In the genomic region with DNA sequence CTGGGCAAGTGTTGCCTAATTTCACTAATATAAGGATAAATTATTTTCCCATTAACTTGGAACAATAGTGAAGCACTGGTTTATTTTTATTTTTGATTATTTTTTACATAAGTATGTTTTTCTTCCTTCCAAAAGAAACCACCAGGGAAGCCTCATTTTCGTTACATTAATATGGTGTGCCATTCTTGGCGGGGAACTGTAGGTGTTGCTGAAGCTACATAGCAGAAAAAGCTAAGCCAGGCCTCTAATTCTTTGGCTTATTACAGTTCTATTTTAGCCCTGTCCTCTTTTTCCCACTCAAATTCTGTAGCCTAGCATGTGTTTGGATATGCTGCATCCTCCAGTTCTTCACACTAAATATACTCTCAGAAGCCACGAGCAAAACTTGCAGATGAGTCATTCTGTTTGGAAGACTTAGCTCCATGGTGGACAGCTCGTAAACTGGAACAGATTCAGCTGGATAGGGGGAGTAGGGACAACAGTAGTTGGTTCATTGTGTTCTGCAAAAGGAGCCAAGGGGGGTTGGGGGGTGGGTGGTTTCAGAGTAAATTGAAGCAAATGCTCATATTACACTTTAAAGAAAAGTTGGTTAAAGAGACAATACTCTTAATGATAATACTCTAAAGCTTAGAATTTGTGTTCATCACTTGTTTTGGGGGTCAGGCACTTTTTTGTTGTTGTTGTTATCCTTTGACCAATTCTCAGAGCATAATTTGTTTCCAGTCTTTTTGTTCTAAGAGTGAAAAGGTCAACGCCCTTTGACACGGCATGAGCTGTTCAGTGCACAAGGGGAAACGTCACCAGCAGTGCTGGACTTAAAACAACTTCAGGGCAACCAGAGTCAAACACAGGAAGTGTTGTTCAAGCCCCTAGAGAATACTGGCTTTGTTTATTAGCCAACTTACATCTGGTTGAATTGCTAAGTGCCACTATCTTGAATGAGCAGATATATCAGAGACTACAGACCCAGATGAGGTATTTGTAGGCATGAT, we compare ENCODE assay signal across 10 cellular contexts.
DNase-seq lines count a peak whose midpoint lies in the region; ATAC-seq, FAIRE-seq and TF ChIP-seq lines count a peak whose summit lies in the region.
"Had no signal": no experiment of that assay in that cellular context is flagged by ENCODE, and none has a peak within 500 bp of the region (broad histone marks: within the 10 kb centered on the region; RNA-seq: fewer than 3 reads in every experiment).

No MANE protein-coding gene starts in this region.

- H3K4me3 ChIP-seq in astrocyte of the spinal cord (ENCODE audit: low read depth, low read length) = no peak overlapping the region
- H3K4me3 ChIP-seq: mucosa of descending colon had no signal

- DNase-seq in D721Med (ENCODE audit: insufficient read length, low spot score) (no peak), astrocyte of the spinal cord (ENCODE audit: low read depth, low spot score) (peak; percentile 79), lung microvascular endothelial cell (ENCODE audit: low read depth in 2 of 2) (peak; percentile 0 to 1), DMS153 treated with DMSO at 0.1 percent for 48 hours (lab: John Stamatoyannopoulos, UW; ENCODE audit: unreplicated experiment) (no peak)
- no peak for DNase-seq in activated effector memory CD4-positive, alpha-beta T cell treated with anti-CD3 and anti-CD28 coated beads, Interleukin-2, amount 50 U/mL, for 16 hours
- DNase-seq: activated naive CD8-positive, alpha-beta T cell treated with anti-CD3 and anti-CD28 coated beads, Interleukin-2, amount 50 U/mL, for 24 hours had no signal

- in situ Hi-C loops in astrocyte of the spinal cord (cut with HindIII; ENCODE audit: low sequenced_read_pairs) = no loop called here

- ATAC-seq in HG02885 (IDR thresholded peaks at IDR 0.05; ENCODE audit: poor library complexity, unreplicated experiment) (peak; percentile 49), GM21576 (IDR thresholded peaks at IDR 0.05; ENCODE audit: unreplicated experiment) (no peak), GM19328 (IDR thresholded peaks at IDR 0.05; ENCODE audit: unreplicated experiment) (no peak)
- ATAC-seq: activated naive CD8-positive, alpha-beta T cell treated with anti-CD3 and anti-CD28 coated beads, Interleukin-2, amount 50 U/mL, for 24 hours; mucosa of descending colon had no signal

- TF ChIP-seq CTCF in D721Med (IDR thresholded peaks at IDR 0.05; ENCODE audit: insufficient read depth, missing control alignments) = peak; percentile 31
- TF ChIP-seq CTCF in astrocyte of the spinal cord (IDR thresholded peaks at IDR 0.05; ENCODE audit: low read depth, low read length) = peak; percentile 15

- FAIRE-seq in D721Med (lab: Jason Lieb, UNC) = no peak

Comparison
In these comparisons a context has a peak if more than half of its experiments do, and no peak if none do; other contexts are left out.
1. DNase-seq: peak in astrocyte of the spinal cord (single experiment) and lung microvascular endothelial cell (2 of 2); none in D721Med (single experiment), activated effector memory CD4-positive, alpha-beta T cell treated with anti-CD3 and anti-CD28 coated beads, Interleukin-2, amount 50 U/mL, for 16 hours (single experiment) and DMS153 treated with DMSO at 0.1 percent for 48 hours (single experiment).